In the genomic region with DNA sequence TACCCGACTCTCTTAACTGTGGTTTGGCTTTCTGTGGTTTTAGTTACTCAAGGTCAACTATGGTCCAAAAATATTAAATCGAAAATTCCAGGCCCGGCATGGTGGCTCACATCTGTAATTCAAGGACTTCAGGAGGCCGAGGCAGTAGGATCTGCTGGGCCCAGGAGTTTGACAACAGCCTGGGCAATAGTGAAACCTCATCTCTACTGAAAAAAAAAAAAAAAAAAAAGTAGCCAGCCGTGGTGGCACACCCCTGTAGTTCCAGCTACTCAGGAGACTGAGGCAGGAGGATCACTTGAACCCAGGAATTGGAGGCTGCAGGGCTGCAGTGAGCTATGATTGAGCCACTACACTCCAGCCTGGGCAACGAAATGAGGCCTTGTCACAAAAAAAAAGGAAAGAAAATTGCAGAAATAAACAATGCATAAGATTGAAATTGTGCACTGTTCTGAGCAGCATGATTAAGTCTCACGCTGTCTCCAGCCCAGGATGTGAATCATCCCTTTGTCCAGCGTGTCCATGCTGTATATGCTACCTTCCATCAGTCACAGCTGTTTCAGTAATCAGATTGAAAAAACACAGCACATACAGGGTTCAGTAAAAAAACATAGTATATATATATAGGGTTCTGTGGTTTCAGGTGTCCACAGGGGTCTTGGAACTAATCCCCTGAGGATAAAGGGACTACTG, we compare ENCODE assay signal across 13 cellular contexts. TPM values are rescaled to one million over a fixed set of nuclear protein-coding genes. Genes with fewer than 3 reads are reported as not detected.
DNase-seq lines count a peak whose midpoint lies in the region; ATAC-seq and TF ChIP-seq lines count a peak whose summit lies in the region.
"Had no signal": no experiment of that assay in that cellular context is flagged by ENCODE, and none has a peak within 500 bp of the region (broad histone marks: within the 10 kb centered on the region; RNA-seq: fewer than 3 reads in every experiment).

No MANE protein-coding gene starts in this region.

- H3K27ac ChIP-seq in MM.1S (ENCODE audit: low read length) (no peak overlapping the region), lower lobe of right lung (no peak overlapping the region)
- H3K27ac ChIP-seq: WERI-Rb-1 had no signal

- no peaks in the 10 kb centered on the region for H3K4me1 ChIP-seq in MM.1S (ENCODE audit: low read length)
- H3K4me1 ChIP-seq in lower lobe of right lung, result no peaks in the 10 kb centered on the region

- H3K9me3 ChIP-seq in MM.1S (replicated peaks; ENCODE audit: insufficient read depth, low read length) (no peaks in the 10 kb centered on the region), lower lobe of right lung (no peaks in the 10 kb centered on the region)

- no peak overlapping the region for H2AFZ ChIP-seq in MM.1S (ENCODE audit: low read length)

- H3K79me2 ChIP-seq in MM.1S (ENCODE audit: low read length), result no peaks in the 10 kb centered on the region

- H3K27me3 ChIP-seq in MM.1S (replicated peaks; ENCODE audit: insufficient read depth, low read length), result no peaks in the 10 kb centered on the region
- H3K27me3 ChIP-seq in lower lobe of right lung (ENCODE audit: low read depth), result no peaks in the 10 kb centered on the region

- no peaks in the 10 kb centered on the region for H3K9me2 ChIP-seq in MM.1S (replicated peaks; ENCODE audit: insufficient read depth, low read length)

- no peaks in the 10 kb centered on the region for H4K20me1 ChIP-seq in MM.1S (ENCODE audit: insufficient read depth, low read length)

- TF ChIP-seq CTCF in MM.1S (IDR thresholded peaks at IDR 0.05; ENCODE audit: low read length) (no peak), lower lobe of right lung (IDR thresholded peaks at IDR 0.05) (no peak)

- DNase-seq in AG20443 (ENCODE audit: low spot score) (peak; percentile 38), MM.1S (peak; percentile 18), brain pericyte (ENCODE audit: low read depth, low spot score) (peak; percentile 47), lung microvascular endothelial cell (ENCODE audit: low read depth in 2 of 2) (peak; percentile 82 to 98), lower lobe of right lung (no peak), NCI-H2227 (lab: John Stamatoyannopoulos, UW; ENCODE audit: unreplicated experiment) (no peak), NCI-H510A treated with DMSO at 0.1 percent for 48 hours (lab: John Stamatoyannopoulos, UW) (no peak)
- DNase-seq in stimulated activated CD4-positive, alpha-beta T cell treated with anti-CD3 and anti-CD28 coated beads, Interleukin-15, amount 100 ng/mL, for 24 hours, result no peak
- DNase-seq: CD4-positive, alpha-beta memory T cell; cortex of kidney; kidney; NK-92 treated with Interleukin-12 subunit alpha and Interleukin-12 subunit beta, amount 100 ng/mL, for 24 hours; WERI-Rb-1 had no signal

- H3F3A ChIP-seq in MM.1S (ENCODE audit: insufficient read depth, low read length), result no peaks in the 10 kb centered on the region

- ATAC-seq in lower lobe of right lung, result no peak

- intact Hi-C loops in lower lobe of right lung (cut with DNase I), result no loop called here

- peak overlapping the region; percentile 29; the same call in 1 of the 2 replicates for H3K4me2 ChIP-seq in MM.1S (ENCODE audit: low read depth, low read length)

- no peak overlapping the region for H3K4me3 ChIP-seq in MM.1S (ENCODE audit: low read length)
- no peak overlapping the region for H3K4me3 ChIP-seq in lower lobe of right lung

- no peaks in the 10 kb centered on the region for H3K36me3 ChIP-seq in MM.1S (replicated peaks; ENCODE audit: insufficient read depth, low read length)
- no peaks in the 10 kb centered on the region for H3K36me3 ChIP-seq in lower lobe of right lung
- H3K36me3 ChIP-seq: WERI-Rb-1 had no signal

- no peak overlapping the region for H3K9ac ChIP-seq in MM.1S (ENCODE audit: low read length)

RNA-seq across cellular contexts. Expression of a gene that starts 40.7 kb away (rescaled TPM):
- total RNA-seq in lung microvascular endothelial cell (2.8 and 4.1 TPM in 2 replicates), lower lobe of right lung (0.59 TPM)
- total RNA-seq: CD4-positive, alpha-beta memory T cell had no signal

Comparison
In these comparisons a context has a peak if more than half of its experiments do, and no peak if none do; other contexts are left out.
1. DNase-seq: peak in AG20443 (single experiment), MM.1S (single experiment), brain pericyte (single experiment) and lung microvascular endothelial cell (2 of 2); none in lower lobe of right lung (single experiment), NCI-H2227 (single experiment), NCI-H510A treated with DMSO at 0.1 percent for 48 hours (single experiment) and stimulated activated CD4-positive, alpha-beta T cell treated with anti-CD3 and anti-CD28 coated beads, Interleukin-15, amount 100 ng/mL, for 24 hours (single experiment).